In the genomic region with DNA sequence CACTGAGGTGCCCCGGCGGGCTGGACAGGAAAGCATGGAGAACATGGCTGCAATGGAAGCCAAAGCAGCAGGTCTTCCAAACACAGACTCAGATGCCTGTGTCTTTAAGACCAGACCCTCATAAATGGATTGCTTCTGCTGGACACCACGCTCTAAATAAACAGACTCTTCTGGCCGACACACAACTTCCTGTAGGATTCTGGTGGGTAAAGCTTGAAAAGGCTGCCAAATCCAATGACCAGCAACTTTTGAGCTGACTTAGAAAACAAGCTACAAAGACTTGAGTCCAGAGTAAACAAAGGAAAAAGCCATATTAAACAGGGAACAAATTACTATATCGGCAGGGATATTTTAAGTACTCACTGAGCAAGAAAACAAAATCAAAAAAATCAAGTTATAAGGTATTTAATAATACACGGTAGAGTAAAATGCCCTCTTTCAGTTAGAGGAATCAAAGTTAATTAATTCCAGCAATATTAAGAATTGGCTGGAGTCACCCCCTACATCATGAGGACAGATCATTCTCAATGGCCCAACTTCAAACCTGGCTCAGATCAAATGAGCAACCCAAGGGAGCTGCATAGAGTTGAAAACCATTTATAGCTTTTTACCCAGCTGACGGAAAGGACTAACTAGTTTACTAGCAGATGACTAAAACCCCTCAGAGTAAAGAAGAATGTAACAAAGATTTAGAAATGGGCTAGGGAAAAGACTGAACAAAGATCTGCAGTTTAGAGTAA, we compare ENCODE assay signal across 10 cellular contexts.
DNase-seq lines count a peak whose midpoint lies in the region; ATAC-seq and TF ChIP-seq lines count a peak whose summit lies in the region.
"Had no signal": no experiment of that assay in that cellular context is flagged by ENCODE, and none has a peak within 500 bp of the region (broad histone marks: within the 10 kb centered on the region; RNA-seq: fewer than 3 reads in every experiment).

No MANE protein-coding gene starts in this region.

- peak overlapping the region; percentile 80 to 88 for H3K27ac Mint-ChIP-seq in natural killer cell treated with Interleukin-12 subunit alpha and Interleukin-12 subunit beta and Interleukin-15 and Interleukin-18, amount 100 ng/mL, for 72 hours

- H3K4me3 ChIP-seq in ascending aorta, result no peak overlapping the region
- H3K4me3 ChIP-seq in upper lobe of right lung, result no peak overlapping the region
- H3K4me3 ChIP-seq: lung had no signal

- H3K4me3 Mint-ChIP-seq in natural killer cell treated with Interleukin-12 subunit alpha and Interleukin-12 subunit beta and Interleukin-15 and Interleukin-18, amount 100 ng/mL, for 72 hours, result peak overlapping the region; percentile 3

- H3K4me1 ChIP-seq in ascending aorta (peaks cover 0 to 34% of the 10 kb centered on the region in 2 donors), upper lobe of right lung (peaks cover 40% of the 10 kb centered on the region)

- no peak for ATAC-seq in natural killer cell treated with Interleukin-12 subunit alpha and Interleukin-12 subunit beta and Interleukin-15 and Interleukin-18, amount 100 ng/mL, for 72 hours
- no peak for ATAC-seq in upper lobe of right lung

- no peaks in the 10 kb centered on the region for H3K9me3 ChIP-seq in ascending aorta
- no peaks in the 10 kb centered on the region for H3K9me3 ChIP-seq in upper lobe of right lung

- peaks cover 69 to 71% of the 10 kb centered on the region in 2 donors for H3K4me1 Mint-ChIP-seq in natural killer cell treated with Interleukin-12 subunit alpha and Interleukin-12 subunit beta and Interleukin-15 and Interleukin-18, amount 100 ng/mL, for 72 hours (ENCODE audit: low read depth in 2 of 2)

- no peaks in the 10 kb centered on the region for H3K27me3 Mint-ChIP-seq in natural killer cell treated with Interleukin-12 subunit alpha and Interleukin-12 subunit beta and Interleukin-15 and Interleukin-18, amount 100 ng/mL, for 72 hours

- DNase-seq in ascending aorta (ENCODE audit: low spot score in 2 of 2) (peak in 1 of 2 donors; percentile 78), fibroblast of the conjunctiva (ENCODE audit: low read depth) (peak; percentile 66), upper lobe of right lung (no peak), GOT3 (lab: John Stamatoyannopoulos, UW) (no peak), UCSD-AML1 (lab: John Stamatoyannopoulos, UW; ENCODE audit: unreplicated experiment) (no peak)
- DNase-seq in natural killer cell treated with Interleukin-12 subunit alpha and Interleukin-12 subunit beta and Interleukin-15 and Interleukin-18, amount 100 ng/mL, for 72 hours (ENCODE audit: low spot score), result no peak
- DNase-seq in effector CD4-positive, alpha-beta T cell, result no peak
- DNase-seq: NCI-H226 had no signal

- peak overlapping the region; percentile 77 to 85 for H3K27ac ChIP-seq in ascending aorta
- H3K27ac ChIP-seq in upper lobe of right lung, result peak overlapping the region; percentile 42
- H3K27ac ChIP-seq: epithelial cell of prostate had no signal

- H3K9me3 Mint-ChIP-seq in natural killer cell treated with Interleukin-12 subunit alpha and Interleukin-12 subunit beta and Interleukin-15 and Interleukin-18, amount 100 ng/mL, for 72 hours, result peaks cover 2% of the 10 kb centered on the region

- TF ChIP-seq CTCF in ascending aorta (IDR thresholded peaks at IDR 0.05) (no peak), upper lobe of right lung (IDR thresholded peaks at IDR 0.05) (no peak)

- intact Hi-C loops in ascending aorta (cut with DNase I), result loop anchor here (2.0 to 10.0 kb wide), 4 partner anchors 41 to 231 kb away; a partner anchor contains a TSS
- intact Hi-C loops in upper lobe of right lung (cut with DNase I), result no loop called here

- no peaks in the 10 kb centered on the region for H3K36me3 ChIP-seq in ascending aorta
- no peaks in the 10 kb centered on the region for H3K36me3 ChIP-seq in upper lobe of right lung

- H3K27me3 ChIP-seq in ascending aorta, result no peaks in the 10 kb centered on the region
- no peaks in the 10 kb centered on the region for H3K27me3 ChIP-seq in upper lobe of right lung

- peaks cover 26% of the 10 kb centered on the region for H3K36me3 Mint-ChIP-seq in natural killer cell treated with Interleukin-12 subunit alpha and Interleukin-12 subunit beta and Interleukin-15 and Interleukin-18, amount 100 ng/mL, for 72 hours
